20 cellular contexts compared by ENCODE assay signal in genomic region chr19:44803442-44804428, GRCh38. TPM values are rescaled to one million over a fixed set of nuclear protein-coding genes. Genes with fewer than 3 reads are reported as not detected.
DNase-seq lines count a peak whose midpoint lies in the region; ATAC-seq, FAIRE-seq and TF ChIP-seq lines count a peak whose summit lies in the region.
"Had no signal": no experiment of that assay in that cellular context is flagged by ENCODE, and none has a peak within 500 bp of the region (broad histone marks: within the 10 kb centered on the region; RNA-seq: fewer than 3 reads in every experiment).

No MANE protein-coding gene starts in this region.

- H3K9ac ChIP-seq in HepG2 (ENCODE audit: insufficient read depth, low read depth, low read length): no peak overlapping the region

- FAIRE-seq in HepG2 (lab: Jason Lieb, UNC): no peak
- FAIRE-seq: endothelial cell of umbilical vein, small intestine had no signal

- DNase-seq in HepG2 (ENCODE audit: low spot score) (no peak), right lobe of liver (no peak), NCI-H2029 treated with DMSO at 0.1 percent for 48 hours (lab: John Stamatoyannopoulos, UW) (peak; percentile 21), SKM-1 treated with dmso at 0.1 percent for 144 hours (lab: John Stamatoyannopoulos, UW; ENCODE audit: unreplicated experiment) (no peak), T1000 (lab: John Stamatoyannopoulos, UW) (no peak)
- DNase-seq: activated CD4-positive, CD25-positive, alpha-beta regulatory T cell; cortex of kidney; hippocampal formation; kidney glomerular epithelial cell; Right ventricle myocardium superior; small intestine; stimulated activated CD4-positive, alpha-beta T cell treated with anti-CD3 and anti-CD28 coated beads, Interleukin-4, amount 100 ng/mL, for 4 hours; substantia nigra; T-helper 2 cell; uterus had no signal

- no peaks in the 10 kb centered on the region for H3K9me3 ChIP-seq in HepG2 (ENCODE audit: low read length)
- no peaks in the 10 kb centered on the region for H3K9me3 ChIP-seq in right lobe of liver
- H3K9me3 ChIP-seq: uterus had no signal

- intact Hi-C loops in HepG2 (cut with micrococcal nuclease; ENCODE audit: unreplicated experiment): no loop called here
- intact Hi-C loops in right lobe of liver (cut with DNase I): no loop called here

- in situ Hi-C loops in HepG2 (cut with HindIII; ENCODE audit: extremely low pct_ligation_motif_present, low pct_unique_long_range_greater_than_20kb): no loop called here

- TF ChIP-seq CTCF in HepG2 (CRISPR knock-in tag; IDR thresholded peaks at IDR 0.05): no peak
- TF ChIP-seq CTCF in right lobe of liver (IDR thresholded peaks at IDR 0.05): no peak
- TF ChIP-seq CTCF in VCaP (conservative IDR thresholded peaks at IDR 0.05): no peak

- H3K4me3 ChIP-seq in HepG2 (replicated peaks in 1 of 3; ENCODE audit: insufficient read depth in 1 of 3, low read depth in 2 of 3, low read length in 3 of 3) (no peak overlapping the region), right lobe of liver (no peak overlapping the region)
- H3K4me3 ChIP-seq: uterus had no signal

- H4K20me1 ChIP-seq in HepG2 (ENCODE audit: insufficient read depth, low read length): no peaks in the 10 kb centered on the region

- TF ChIP-seq EP300 in HepG2 (IDR thresholded peaks at IDR 0.05; ENCODE audit: low read depth in 2 of 2, low read length in 2 of 2) (no peak), HepG2 (CRISPR knock-in tag; IDR thresholded peaks at IDR 0.05; ENCODE audit: borderline replicate concordance) (no peak)

- POLR2A ChIA-PET in HepG2 (lab: Yijun Ruan, JAX): no interaction called here

- no peaks in the 10 kb centered on the region for H3K27me3 ChIP-seq in HepG2 (ENCODE audit: control insufficient read depth in 1 of 2, insufficient read depth in 2 of 2, low read length in 2 of 2)
- no peaks in the 10 kb centered on the region for H3K27me3 ChIP-seq in right lobe of liver
- H3K27me3 ChIP-seq: uterus had no signal

- H2AFZ ChIP-seq in HepG2 (ENCODE audit: low read length): no peak overlapping the region

- no peak overlapping the region for H3K4me2 ChIP-seq in HepG2 (ENCODE audit: low read depth, low read length)

- TF ChIP-seq POLR2A in HepG2 (IDR thresholded peaks at IDR 0.05; ENCODE audit: insufficient read depth in 1 of 2, low read depth in 2 of 2, low read length in 2 of 2) (no peak), right lobe of liver (IDR thresholded peaks at IDR 0.05) (no peak)

- H3K36me3 ChIP-seq in HepG2 (replicated peaks in 1 of 2; ENCODE audit: control insufficient read depth in 1 of 2, insufficient read depth in 2 of 2, low read length in 2 of 2): no peaks in the 10 kb centered on the region
- no peaks in the 10 kb centered on the region for H3K36me3 ChIP-seq in right lobe of liver
- H3K36me3 ChIP-seq: uterus had no signal

- WGBS in HepG2 (ENCODE audit: low lambda C conversion rate): 96% methylated on average over 12 of the region's 13 CpGs
- 85% methylated on average over 11 of the region's 13 CpGs for WGBS in right lobe of liver (ENCODE audit: insufficient coverage, low coverage, low lambda C conversion rate, missing lambda C conversion rate)

- H3K4me1 ChIP-seq in HepG2 (ENCODE audit: insufficient read depth, low read length): peaks cover 56% of the 10 kb centered on the region
- H3K4me1 ChIP-seq in right lobe of liver: peaks cover 0 to 32% (median 17%) of the 10 kb centered on the region in 4 donors

- H3K27ac ChIP-seq in HepG2 (ENCODE audit: extremely low read length, insufficient read depth, low read length) (no peak overlapping the region), right lobe of liver (no peak overlapping the region), VCaP (peak overlapping the region; percentile 98)
- H3K27ac ChIP-seq: uterus had no signal

- TSS peak; percentile 47 for BruUV-seq in HepG2 (replicated peaks; lab: Mats Ljungman, UMichigan)

- ATAC-seq in HepG2 (no peak), right lobe of liver (no peak), HG02642 (IDR thresholded peaks at IDR 0.05; ENCODE audit: poor library complexity, unreplicated experiment) (no peak)

- no peaks in the 10 kb centered on the region for H3K79me2 ChIP-seq in HepG2 (ENCODE audit: insufficient read depth, low read length)

- no peak for TF ChIP-seq RAD21 in HepG2 (CRISPR knock-in tag; IDR thresholded peaks at IDR 0.05)

- CTCF ChIA-PET in HepG2 (lab: Yijun Ruan, JAX; ENCODE audit: low intra/inter-chr PET ratio, low total read pairs): no interaction called here

RNA-seq across cellular contexts. Expression of gene BCAM, which starts 5.2 kb away (rescaled TPM):
- total RNA-seq in HepG2 (2016; rRNA removed; fragmentation: Illumina TruSeq; extraction: Trizol) (30.6 and 51.2 TPM in 2 replicates), right lobe of liver (10 to 100 TPM; 26.5 to 48.3 (median 32.7) TPM)
- 13.8 and 14.2 TPM in 2 replicates for total RNA-seq in HepG2 (2016; cell fraction: cytosol; rRNA removed; fragmentation: Illumina TruSeq; extraction: Trizol; ENCODE audit: low read depth)
- total RNA-seq in HepG2 (2016; cell fraction: insoluble cytoplasmic fraction; rRNA removed; fragmentation: Illumina TruSeq; extraction: Trizol): 22.1 and 59.2 TPM in 2 replicates
- 23.6 and 25.3 TPM in 2 replicates for total RNA-seq in HepG2 (2016; cell fraction: membrane; rRNA removed; fragmentation: Illumina TruSeq; extraction: Trizol)
- 82.3 and 107 TPM in 2 replicates for total RNA-seq in HepG2 (2016; cell fraction: nucleus; rRNA removed; fragmentation: Illumina TruSeq; extraction: Trizol)
- 62.7 and 68.0 TPM in 2 replicates for polyA plus RNA-seq in HepG2 (2011; rRNA removed)
- polyA plus RNA-seq in HepG2 (2011; cell fraction: cytosol; rRNA removed): 30.5 and 43.7 TPM in 2 replicates
- polyA plus RNA-seq in HepG2 (2011; cell fraction: nucleus; rRNA removed): 347 and 430 TPM in 2 replicates
- polyA plus RNA-seq in HepG2 (2012): 225 and 263 TPM in 2 replicates
- polyA plus RNA-seq in HepG2 (2016; cell fraction: cytosol; fragmentation: Illumina TruSeq; extraction: Trizol; ENCODE audit: low read depth): 20.9 and 22.6 TPM in 2 replicates
- 55.5 and 77.0 TPM in 2 replicates for polyA plus RNA-seq in HepG2 (2016; cell fraction: insoluble cytoplasmic fraction; fragmentation: Illumina TruSeq; extraction: Trizol; ENCODE audit: low read depth)
- 33.0 and 38.0 TPM in 2 replicates for polyA plus RNA-seq in HepG2 (2016; cell fraction: membrane; fragmentation: Illumina TruSeq; extraction: Trizol; ENCODE audit: low read depth)
- polyA plus RNA-seq in HepG2 (2016; cell fraction: nucleus; fragmentation: Illumina TruSeq; extraction: Trizol; ENCODE audit: insufficient read depth, low read depth): 426 and 433 TPM in 2 replicates
- polyA minus RNA-seq in HepG2 (2011; rRNA and poly(A)+ RNA removed; ENCODE audit: low replicate concordance): 67.0 TPM in 1 of 2 replicates, not detected in the other
- 53.4 and 68.9 TPM in 2 replicates for polyA minus RNA-seq in HepG2 (2011; cell fraction: cytosol; rRNA and poly(A)+ RNA removed)
- 37.1 and 45.6 TPM in 2 replicates for polyA minus RNA-seq in HepG2 (2011; cell fraction: nucleus; rRNA and poly(A)+ RNA removed)
- total RNA-seq: activated CD8-positive, alpha-beta memory T cell treated with anti-CD3 and anti-CD28 coated beads for 36 hours had no signal

RNA-seq across cellular contexts. Expression of gene CBLC, which starts 26.0 kb away (rescaled TPM):
- total RNA-seq in HepG2 (2016; rRNA removed; fragmentation: Illumina TruSeq; extraction: Trizol): 1.1 and 1.8 TPM in 2 replicates
- total RNA-seq in HepG2 (2016; cell fraction: cytosol; rRNA removed; fragmentation: Illumina TruSeq; extraction: Trizol; ENCODE audit: low read depth): 0.81 and 0.97 TPM in 2 replicates
- total RNA-seq in HepG2 (2016; cell fraction: insoluble cytoplasmic fraction; rRNA removed; fragmentation: Illumina TruSeq; extraction: Trizol): 0.91 and 1.8 TPM in 2 replicates
- 1.1 and 1.2 TPM in 2 replicates for total RNA-seq in HepG2 (2016; cell fraction: membrane; rRNA removed; fragmentation: Illumina TruSeq; extraction: Trizol)
- 1.6 and 2.7 TPM in 2 replicates for total RNA-seq in HepG2 (2016; cell fraction: nucleus; rRNA removed; fragmentation: Illumina TruSeq; extraction: Trizol)
- 2.6 and 4.3 TPM in 2 replicates for polyA plus RNA-seq in HepG2 (2011; rRNA removed)
- polyA plus RNA-seq in HepG2 (2011; cell fraction: cytosol; rRNA removed): 1.4 and 2.1 TPM in 2 replicates
- 13.9 and 14.3 TPM in 2 replicates for polyA plus RNA-seq in HepG2 (2011; cell fraction: nucleus; rRNA removed)
- polyA plus RNA-seq in HepG2 (2012): 1.8 and 2.3 TPM in 2 replicates
- 0.87 and 0.89 TPM in 2 replicates for polyA plus RNA-seq in HepG2 (2016; cell fraction: cytosol; fragmentation: Illumina TruSeq; extraction: Trizol; ENCODE audit: low read depth)
- polyA plus RNA-seq in HepG2 (2016; cell fraction: insoluble cytoplasmic fraction; fragmentation: Illumina TruSeq; extraction: Trizol; ENCODE audit: low read depth): 1.1 and 1.9 TPM in 2 replicates
- polyA plus RNA-seq in HepG2 (2016; cell fraction: membrane; fragmentation: Illumina TruSeq; extraction: Trizol; ENCODE audit: low read depth): 0.50 and 0.61 TPM in 2 replicates
- polyA plus RNA-seq in HepG2 (2016; cell fraction: nucleus; fragmentation: Illumina TruSeq; extraction: Trizol; ENCODE audit: insufficient read depth, low read depth): 4.5 and 5.6 TPM in 2 replicates
- 0.33 and 11.2 TPM in 2 replicates for polyA minus RNA-seq in HepG2 (2011; rRNA and poly(A)+ RNA removed; ENCODE audit: low replicate concordance)
- polyA minus RNA-seq in HepG2 (2011; cell fraction: cytosol; rRNA and poly(A)+ RNA removed): 1.4 and 2.2 TPM in 2 replicates
- polyA minus RNA-seq in HepG2 (2011; cell fraction: nucleus; rRNA and poly(A)+ RNA removed): 3.9 and 5.8 TPM in 2 replicates
- 10 to 100 TPM in 5 of 6 experiments, 1 to 10 TPM in 1; 9.8 to 19.4 (median 15.6) TPM for total RNA-seq in right lobe of liver
- total RNA-seq: activated CD8-positive, alpha-beta memory T cell treated with anti-CD3 and anti-CD28 coated beads for 36 hours; endothelial cell of umbilical vein; M059J; Right ventricle myocardium superior had no signal

RNA-seq across cellular contexts. Expression of gene NECTIN2, which starts 42.4 kb away (rescaled TPM):
- total RNA-seq in HepG2 (2016; rRNA removed; fragmentation: Illumina TruSeq; extraction: Trizol): 32.7 and 75.4 TPM in 2 replicates
- total RNA-seq in HepG2 (2016; cell fraction: cytosol; rRNA removed; fragmentation: Illumina TruSeq; extraction: Trizol; ENCODE audit: low read depth): 14.1 and 16.2 TPM in 2 replicates
- 26.6 and 79.7 TPM in 2 replicates for total RNA-seq in HepG2 (2016; cell fraction: insoluble cytoplasmic fraction; rRNA removed; fragmentation: Illumina TruSeq; extraction: Trizol)
- total RNA-seq in HepG2 (2016; cell fraction: membrane; rRNA removed; fragmentation: Illumina TruSeq; extraction: Trizol): 27.2 and 31.1 TPM in 2 replicates
- 65.4 and 75.4 TPM in 2 replicates for total RNA-seq in HepG2 (2016; cell fraction: nucleus; rRNA removed; fragmentation: Illumina TruSeq; extraction: Trizol)
- polyA plus RNA-seq in HepG2 (2011; rRNA removed): 114 and 164 TPM in 2 replicates
- polyA plus RNA-seq in HepG2 (2011; cell fraction: cytosol; rRNA removed): 99.1 and 107 TPM in 2 replicates
- polyA plus RNA-seq in HepG2 (2011; cell fraction: nucleus; rRNA removed): 78.9 and 91.7 TPM in 2 replicates
- polyA plus RNA-seq in HepG2 (2012): 75.5 and 159 TPM in 2 replicates
- polyA plus RNA-seq in HepG2 (2016; cell fraction: cytosol; fragmentation: Illumina TruSeq; extraction: Trizol; ENCODE audit: low read depth): 13.2 and 14.3 TPM in 2 replicates
- polyA plus RNA-seq in HepG2 (2016; cell fraction: insoluble cytoplasmic fraction; fragmentation: Illumina TruSeq; extraction: Trizol; ENCODE audit: low read depth): 33.0 and 42.6 TPM in 2 replicates
- 24.0 and 26.9 TPM in 2 replicates for polyA plus RNA-seq in HepG2 (2016; cell fraction: membrane; fragmentation: Illumina TruSeq; extraction: Trizol; ENCODE audit: low read depth)
- 142 TPM in 2 replicates for polyA plus RNA-seq in HepG2 (2016; cell fraction: nucleus; fragmentation: Illumina TruSeq; extraction: Trizol; ENCODE audit: insufficient read depth, low read depth)
- polyA minus RNA-seq in HepG2 (2011; rRNA and poly(A)+ RNA removed; ENCODE audit: low replicate concordance): 35.2 and 152 TPM in 2 replicates
- 59.6 and 69.2 TPM in 2 replicates for polyA minus RNA-seq in HepG2 (2011; cell fraction: cytosol; rRNA and poly(A)+ RNA removed)
- 28.7 and 29.8 TPM in 2 replicates for polyA minus RNA-seq in HepG2 (2011; cell fraction: nucleus; rRNA and poly(A)+ RNA removed)
- 100 to 1,000 TPM in 1 of 6 experiments, 10 to 100 TPM in 5; 63.5 to 127 (median 87.4) TPM for total RNA-seq in right lobe of liver

RNA-seq across cellular contexts. Expression of gene BCL3, which starts 55.2 kb away (rescaled TPM):
- total RNA-seq in HepG2 (2016; rRNA removed; fragmentation: Illumina TruSeq; extraction: Trizol): 2.0 and 4.0 TPM in 2 replicates
- 4.5 and 8.9 TPM in 2 replicates for total RNA-seq in HepG2 (2016; cell fraction: cytosol; rRNA removed; fragmentation: Illumina TruSeq; extraction: Trizol; ENCODE audit: low read depth)
- 1.9 and 4.2 TPM in 2 replicates for total RNA-seq in HepG2 (2016; cell fraction: insoluble cytoplasmic fraction; rRNA removed; fragmentation: Illumina TruSeq; extraction: Trizol)
- total RNA-seq in HepG2 (2016; cell fraction: membrane; rRNA removed; fragmentation: Illumina TruSeq; extraction: Trizol): 8.2 and 10.1 TPM in 2 replicates
- total RNA-seq in HepG2 (2016; cell fraction: nucleus; rRNA removed; fragmentation: Illumina TruSeq; extraction: Trizol): 3.1 and 4.6 TPM in 2 replicates
- polyA plus RNA-seq in HepG2 (2011; rRNA removed): 2.3 and 2.6 TPM in 2 replicates
- polyA plus RNA-seq in HepG2 (2011; cell fraction: cytosol; rRNA removed): 1.8 and 3.4 TPM in 2 replicates
- polyA plus RNA-seq in HepG2 (2011; cell fraction: nucleus; rRNA removed): 23.1 and 29.5 TPM in 2 replicates
- polyA plus RNA-seq in HepG2 (2012): 6.8 and 9.9 TPM in 2 replicates
- 13.0 TPM in 2 replicates for polyA plus RNA-seq in HepG2 (2016; cell fraction: cytosol; fragmentation: Illumina TruSeq; extraction: Trizol; ENCODE audit: low read depth)
- polyA plus RNA-seq in HepG2 (2016; cell fraction: insoluble cytoplasmic fraction; fragmentation: Illumina TruSeq; extraction: Trizol; ENCODE audit: low read depth): 8.2 and 12.0 TPM in 2 replicates
- polyA plus RNA-seq in HepG2 (2016; cell fraction: membrane; fragmentation: Illumina TruSeq; extraction: Trizol; ENCODE audit: low read depth): 18.9 and 20.6 TPM in 2 replicates
- polyA plus RNA-seq in HepG2 (2016; cell fraction: nucleus; fragmentation: Illumina TruSeq; extraction: Trizol; ENCODE audit: insufficient read depth, low read depth): 17.9 and 18.7 TPM in 2 replicates
- polyA minus RNA-seq in HepG2 (2011; rRNA and poly(A)+ RNA removed; ENCODE audit: low replicate concordance): 5.3 and 5.6 TPM in 2 replicates
- polyA minus RNA-seq in HepG2 (2011; cell fraction: cytosol; rRNA and poly(A)+ RNA removed): 4.7 and 5.7 TPM in 2 replicates
- polyA minus RNA-seq in HepG2 (2011; cell fraction: nucleus; rRNA and poly(A)+ RNA removed): 3.2 and 4.1 TPM in 2 replicates
- 10 to 100 TPM; 24.1 to 95.6 (median 31.3) TPM for total RNA-seq in right lobe of liver
